Comparison of ENCODE assay signal across 8 cellular contexts in the genomic region with DNA sequence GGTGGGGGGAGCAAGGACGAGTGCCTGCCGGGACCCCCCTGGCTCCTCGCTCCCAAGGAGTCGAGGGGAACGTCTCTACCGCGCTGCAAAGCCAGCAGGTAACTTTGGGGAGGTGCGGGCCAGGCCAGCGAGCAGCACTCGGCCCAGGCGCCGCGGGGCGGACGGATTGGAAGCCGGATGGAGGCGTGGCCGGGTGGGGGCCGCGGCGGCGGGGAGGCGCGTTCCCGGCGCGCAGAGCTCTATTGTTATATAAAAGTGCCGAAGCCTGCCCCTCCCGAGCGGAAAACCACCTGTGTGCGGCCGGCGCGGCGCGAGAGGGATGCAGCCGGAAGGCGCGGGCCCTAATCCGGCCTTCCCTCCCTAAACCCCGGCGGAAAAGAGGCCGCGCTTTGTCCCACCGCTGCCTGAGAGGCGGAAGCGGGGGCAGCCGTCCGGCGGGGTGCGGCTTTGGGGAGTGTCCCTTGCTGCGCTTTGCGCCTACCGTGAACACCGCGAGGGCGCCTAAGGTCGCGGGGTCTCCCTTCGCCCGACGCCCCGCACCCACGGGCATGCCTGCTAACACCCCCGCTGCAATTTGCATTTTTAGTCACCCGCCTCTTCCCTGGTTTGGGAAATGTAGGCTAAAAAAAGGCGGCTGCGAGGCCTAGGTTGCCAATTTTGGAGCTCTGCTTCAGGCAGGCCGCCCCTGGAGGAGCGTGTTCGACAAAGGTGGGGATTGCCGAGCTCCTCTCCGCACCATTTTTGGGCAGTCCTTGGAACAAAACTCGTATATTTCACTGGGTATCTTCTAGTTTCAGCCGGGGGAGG. TPM values are rescaled to one million over a fixed set of nuclear protein-coding genes. Genes with fewer than 3 reads are reported as not detected.
DNase-seq lines count a peak whose midpoint lies in the region; ATAC-seq and TF ChIP-seq lines count a peak whose summit lies in the region.

No MANE protein-coding gene starts in this region.

- TF ChIP-seq EP300 in Ishikawa (IDR thresholded peaks at IDR 0.05; ENCODE audit: borderline replicate concordance) = peak; percentile 88
- TF ChIP-seq EP300 in SK-N-SH (IDR thresholded peaks at IDR 0.05; ENCODE audit: borderline replicate concordance in 1 of 2, low read depth in 1 of 2, low read length in 1 of 2) = no peak; a peak in 1 of 4 replicates

- CTCF ChIA-PET in SK-N-SH (lab: Yijun Ruan, JAX) = interaction anchor here (0.7 to 1.9 kb wide), 12 partner anchors 9 to 337 kb away, joined by 3 to 6 read pairs (median 4); no protein-coding TSS in a partner anchor

- peak overlapping the region; percentile 93 for H3K4me2 ChIP-seq in SK-N-SH

- H3K36me3 Mint-ChIP-seq in activated naive CD8-positive, alpha-beta T cell treated with anti-CD3 and anti-CD28 coated beads, Interleukin-2, amount 50 U/mL, for 24 hours (ENCODE audit: low read depth) = peaks cover 13% of the 10 kb centered on the region

- H3K9me3 ChIP-seq in SK-N-SH = no peaks in the 10 kb centered on the region

- peaks cover 21 to 31% of the 10 kb centered on the region in 2 experiments; a peak in 3 of 4 replicates for H3K4me1 ChIP-seq in SK-N-SH (ENCODE audit: control insufficient read depth in 1 of 2, insufficient read depth in 2 of 2, low read depth in 1 of 2, low read length in 1 of 2)

- peak overlapping the region; percentile 95 for H3K4me3 Mint-ChIP-seq in activated naive CD8-positive, alpha-beta T cell treated with anti-CD3 and anti-CD28 coated beads, Interleukin-2, amount 50 U/mL, for 24 hours

- H3K27ac Mint-ChIP-seq in activated naive CD8-positive, alpha-beta T cell treated with anti-CD3 and anti-CD28 coated beads, Interleukin-2, amount 50 U/mL, for 24 hours = peak overlapping the region; percentile 88

- peaks cover 11% of the 10 kb centered on the region for H3F3A ChIP-seq in SK-N-SH (replicated peaks; ENCODE audit: insufficient read depth)

- peaks cover 30% of the 10 kb centered on the region for H4K20me1 ChIP-seq in SK-N-SH (ENCODE audit: insufficient read depth)

- TF ChIP-seq CTCF in AG09309 (IDR thresholded peaks at IDR 0.05; ENCODE audit: control insufficient read depth, insufficient read depth, low read depth, low read length, missing control alignments) (no peak), SK-N-SH (IDR thresholded peaks at IDR 0.05) (no peak)

- peak overlapping the region; percentile 97 for H3K9ac ChIP-seq in SK-N-SH

- no peaks in the 10 kb centered on the region for H3K27me3 ChIP-seq in SK-N-SH (ENCODE audit: insufficient read depth)

- H3K27me3 Mint-ChIP-seq in activated naive CD8-positive, alpha-beta T cell treated with anti-CD3 and anti-CD28 coated beads, Interleukin-2, amount 50 U/mL, for 24 hours = peaks cover 5% of the 10 kb centered on the region

- H3K36me3 ChIP-seq in SK-N-SH (replicated peaks in 1 of 2; ENCODE audit: control insufficient read depth in 1 of 2, insufficient read depth in 2 of 2, low read length in 1 of 2) = peaks cover 13 to 22% of the 10 kb centered on the region in 2 experiments

- POLR2A ChIA-PET in SK-N-SH (lab: Yijun Ruan, JAX) = interaction anchor here (0.6 to 2.5 kb wide), 7 partner anchors 17 to 334 kb away, joined by 3 to 9 read pairs (median 3); no protein-coding TSS in a partner anchor

- peaks cover 79% of the 10 kb centered on the region for H3K79me2 ChIP-seq in SK-N-SH (ENCODE audit: insufficient read depth)

- peak overlapping the region; percentile 47; the same call in 1 of the 2 replicates for H2AFZ ChIP-seq in SK-N-SH (ENCODE audit: low read depth)

- intact Hi-C loops in left cardiac atrium (cut with DNase I) = loop anchor here (2.0 to 5.0 kb wide), 5 partner anchors 38 to 302 kb away; no protein-coding TSS in a partner anchor
- intact Hi-C loops in posterior vena cava (cut with DNase I) = loop anchor here (5.0 to 10.0 kb wide), 4 partner anchors 98 to 192 kb away; partner anchors contain the start of gene GALNT4 (in 1 of the 2)

- peak; percentile 23 for ATAC-seq in activated naive CD8-positive, alpha-beta T cell treated with anti-CD3 and anti-CD28 coated beads, Interleukin-2, amount 50 U/mL, for 24 hours
- ATAC-seq in left cardiac atrium = peak; percentile 34 to 54

- H3K4me3 ChIP-seq in AG09309 (ENCODE audit: control insufficient read depth, low read depth, low read length) (peak overlapping the region; percentile 68), SK-N-SH (ENCODE audit: low read depth in 2 of 2, low read length in 1 of 2) (peak overlapping the region; percentile 76 to 79)

- peaks cover 50% of the 10 kb centered on the region for H3K4me1 Mint-ChIP-seq in activated naive CD8-positive, alpha-beta T cell treated with anti-CD3 and anti-CD28 coated beads, Interleukin-2, amount 50 U/mL, for 24 hours

- TF ChIP-seq RAD21 in Ishikawa (IDR thresholded peaks at IDR 0.05; ENCODE audit: low read depth) = no peak
- 0 out of 2 replicates have a peak, but pooled peaks have one; percentile 1 for TF ChIP-seq RAD21 in SK-N-SH (IDR thresholded peaks at IDR 0.05; ENCODE audit: low read length)

- WGBS in SK-N-SH (ENCODE audit: low lambda C conversion rate) = under 1% methylated on average over 47 of the region's 75 CpGs

- no peak for DNase-seq in AG09309 (ENCODE audit: low read depth)
- DNase-seq in GM19238 (ENCODE audit: insufficient read length, low spot score) = peak; percentile 30
- peak; percentile 84 for DNase-seq in SK-N-SH
- DNase-seq in activated naive CD8-positive, alpha-beta T cell treated with anti-CD3 and anti-CD28 coated beads, Interleukin-2, amount 50 U/mL, for 24 hours = peak; percentile 79
- DNase-seq in left cardiac atrium = peak; percentile 87
- DNase-seq in posterior vena cava (ENCODE audit: low spot score) = peak; percentile 94
- DNase-seq in NCI-H187 treated with DMSO at 0.1 percent for 48 hours (lab: John Stamatoyannopoulos, UW) = no peak

- no peaks in the 10 kb centered on the region for H3K9me3 Mint-ChIP-seq in activated naive CD8-positive, alpha-beta T cell treated with anti-CD3 and anti-CD28 coated beads, Interleukin-2, amount 50 U/mL, for 24 hours

- H3K9me2 ChIP-seq in SK-N-SH = no peaks in the 10 kb centered on the region

- H3K27ac ChIP-seq in SK-N-SH (ENCODE audit: low read depth in 2 of 2, low read length in 1 of 2) = peak overlapping the region; percentile 98 to 100

TF ChIP-seq in Ishikawa, 13 proteins besides CTCF, POLR2A, EP300 and RAD21 (continues in another document):
- peak; percentile 92 for TF ChIP-seq TCF12 (IDR thresholded peaks at IDR 0.05; ENCODE audit: low read depth)
- no peak for TF ChIP-seq USF1 (IDR thresholded peaks at IDR 0.05)
- TF ChIP-seq EGR1 (IDR thresholded peaks at IDR 0.05) = peak; percentile 87

TF ChIP-seq in SK-N-SH, 30 proteins besides CTCF, POLR2A, EP300 and RAD21 (continues in another document):
- peak; percentile 43; the same call in 1 of the 2 replicates for TF ChIP-seq TEAD4 (IDR thresholded peaks at IDR 0.05; ENCODE audit: borderline replicate concordance, insufficient read depth)
- TF ChIP-seq POLR2AphosphoS5 (IDR thresholded peaks at IDR 0.05; ENCODE audit: low read depth, low read length) = peak; percentile 16; the same call in 1 of the 2 replicates
- TF ChIP-seq FOXM1 (IDR thresholded peaks at IDR 0.05; ENCODE audit: low read depth) = peak; percentile 62; the same call in 1 of the 2 replicates
- peak; percentile 34; the same call in 1 of the 2 replicates for TF ChIP-seq SIN3A (IDR thresholded peaks at IDR 0.05; ENCODE audit: borderline replicate concordance, low read depth, low read length)
- TF ChIP-seq GABPA (IDR thresholded peaks at IDR 0.05; ENCODE audit: low read depth) = peak; percentile 53
- no peak for TF ChIP-seq RXRA (IDR thresholded peaks at IDR 0.05; ENCODE audit: borderline replicate concordance, low read depth)
- peak; percentile 8 for TF ChIP-seq PBX3 (IDR thresholded peaks at IDR 0.05)
- no peak for TF ChIP-seq MXI1 (IDR thresholded peaks at IDR 0.05; ENCODE audit: low read depth, low read length)
- TF ChIP-seq NFIC (IDR thresholded peaks at IDR 0.05; ENCODE audit: borderline replicate concordance) = no peak
- TF ChIP-seq RFX5 (IDR thresholded peaks at IDR 0.05; ENCODE audit: low read length) = no peak
- peak; percentile 45; the same call in 1 of the 2 replicates for TF ChIP-seq ELF1 (IDR thresholded peaks at IDR 0.05)
- TF ChIP-seq TAF1 (IDR thresholded peaks at IDR 0.05; ENCODE audit: borderline replicate concordance, low read depth, low read length) = no peak
- 0 out of 2 replicates have a peak, but pooled peaks have one; percentile 12 for TF ChIP-seq YY1 (IDR thresholded peaks at IDR 0.05; ENCODE audit: low read depth)
- no peak for TF ChIP-seq FOXJ3 (CRISPR knock-in tag; IDR thresholded peaks at IDR 0.05)
- peak; percentile 62; the same call in 1 of the 2 replicates for TF ChIP-seq ZBTB33 (IDR thresholded peaks at IDR 0.05; ENCODE audit: borderline replicate concordance, low read depth)
- TF ChIP-seq MEF2A (IDR thresholded peaks at IDR 0.05; ENCODE audit: borderline replicate concordance, low read depth) = no peak; the same call in 1 of the 2 replicates

RNA-seq across cellular contexts. Expression of gene DUSP6, which starts 1.7 kb away (rescaled TPM):
- 64.8 and 71.4 TPM in 2 replicates for polyA plus RNA-seq in SK-N-SH (2012; rRNA removed)
- 37.6 and 45.0 TPM in 2 replicates for polyA plus RNA-seq in SK-N-SH (2012; cell fraction: cytosol; rRNA removed)
- polyA plus RNA-seq in SK-N-SH (2012; cell fraction: nucleus; rRNA removed) = 225 and 270 TPM in 2 replicates
- 10 to 100 TPM; 47.8 to 53.2 TPM for total RNA-seq in left cardiac atrium
- total RNA-seq in posterior vena cava = 10 to 100 TPM; 42.2 to 49.6 TPM

Comparison
In these comparisons a context has a peak if more than half of its experiments do, and no peak if none do; other contexts are left out.
1. DNase-seq: peak in GM19238 (single experiment), SK-N-SH (single experiment), activated naive CD8-positive, alpha-beta T cell treated with anti-CD3 and anti-CD28 coated beads, Interleukin-2, amount 50 U/mL, for 24 hours (single experiment), left cardiac atrium (single experiment) and posterior vena cava (single experiment); none in AG09309 (single experiment) and NCI-H187 treated with DMSO at 0.1 percent for 48 hours (single experiment).